ENCODE assay signal across 26 cellular contexts in the genomic region with DNA sequence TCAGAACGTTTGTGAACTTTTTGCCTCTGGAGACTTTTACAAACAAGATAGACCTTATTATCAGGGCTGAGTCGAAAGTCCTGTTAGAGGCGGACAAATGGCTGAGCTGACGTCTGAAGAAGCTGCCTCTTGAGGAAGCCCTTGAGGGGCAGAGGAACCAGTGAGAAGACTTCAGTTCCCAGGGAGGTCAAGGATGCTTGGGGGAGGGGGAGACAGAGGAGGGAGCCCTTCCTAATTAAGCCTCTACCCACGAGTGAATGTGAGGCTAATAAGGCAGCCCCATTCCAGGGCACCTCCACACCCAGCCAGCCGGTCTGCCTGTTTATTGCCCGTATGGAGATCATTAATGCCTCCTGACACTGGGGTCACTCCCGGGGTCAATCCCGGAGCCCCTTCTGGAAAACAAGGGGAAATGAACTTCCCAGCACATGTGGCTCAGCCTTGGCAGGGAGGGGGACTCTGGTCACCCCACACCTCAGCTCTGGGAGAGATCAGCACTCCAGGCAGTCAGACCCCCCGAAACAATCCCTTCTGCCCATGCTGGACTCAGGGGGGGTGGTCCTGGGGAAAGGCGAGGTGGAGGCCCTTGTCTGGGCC. TPM values are rescaled to one million over a fixed set of nuclear protein-coding genes. Genes with fewer than 3 reads are reported as not detected.
"Had no signal": no experiment of that assay in that cellular context is flagged by ENCODE, and none has a peak within 500 bp of the region (broad histone marks: within the 10 kb centered on the region; RNA-seq: fewer than 3 reads in every experiment).

No MANE protein-coding gene starts in this region.

- H3K4me1 ChIP-seq: body of pancreas, parathyroid adenoma, sigmoid colon, spleen had no signal

- H3K27ac Mint-ChIP-seq: activated CD4-positive, alpha-beta memory T cell treated with anti-CD3 and anti-CD28 coated beads for 36 hours; activated naive CD8-positive, alpha-beta T cell treated with anti-CD3 and anti-CD28 coated beads, Interleukin-2, amount 50 U/mL, for 24 hours; activated T-helper 1 cell treated with anti-CD3 and anti-CD28 coated beads, Interleukin-12 subunit alpha, Interleukin-12 subunit beta, Interleukin-2, Interleukin-4 antibody, amounts not matched to agents 30 ng/mL and 10 ng/mL and 1 ng/mL, durations not matched to agents 14 hours and 24 hours and 36 hours; immature natural killer cell; nephron had no signal

- H3K79me2 ChIP-seq: parathyroid adenoma had no signal

- DNase-seq: activated CD4-positive, alpha-beta memory T cell treated with anti-CD3 and anti-CD28 coated beads for 36 hours; activated CD4-positive, alpha-beta T cell treated with anti-CD3 and anti-CD28 coated beads for 48 hours; activated gamma-delta T cell; activated naive CD4-positive, alpha-beta T cell treated with anti-CD3 and anti-CD28 coated beads, Interleukin-2, amount 50 U/mL, for 16 hours; activated naive CD8-positive, alpha-beta T cell treated with anti-CD3 and anti-CD28 coated beads, Interleukin-2, amount 50 U/mL, for 24 hours; activated T-cell treated with anti-CD3 and anti-CD28 coated beads for 4 hours; anterior cingulate cortex; body of pancreas; cortex of kidney; immature natural killer cell; left ventricle myocardium superior; mammary epithelial cell; sigmoid colon; spleen; stimulated activated CD4-positive, alpha-beta T cell treated with anti-CD3 and anti-CD28 coated beads, Interleukin-4, amount 100 ng/mL, for 4 hours; stimulated activated naive CD8-positive, alpha-beta T cell treated with anti-CD3 and anti-CD28 coated beads, Interleukin-15, Interleukin-2, amounts not matched to agents 100 U/mL and 50 U/mL, for 24 hours; tibial artery had no signal

- H2AFZ ChIP-seq: parathyroid adenoma had no signal

- H3K36me3 Mint-ChIP-seq: immature natural killer cell had no signal

- H3K36me3 ChIP-seq: cardiac muscle cell, sigmoid colon, spleen, tibial artery had no signal

- H3K27me3 ChIP-seq: body of pancreas had no signal

- H3K4me3 Mint-ChIP-seq: activated CD4-positive, alpha-beta memory T cell treated with anti-CD3 and anti-CD28 coated beads for 36 hours; activated naive CD8-positive, alpha-beta T cell treated with anti-CD3 and anti-CD28 coated beads, Interleukin-2, amount 50 U/mL, for 24 hours; activated T-helper 1 cell treated with anti-CD3 and anti-CD28 coated beads, Interleukin-12 subunit alpha, Interleukin-12 subunit beta, Interleukin-2, Interleukin-4 antibody, amounts not matched to agents 30 ng/mL and 10 ng/mL and 1 ng/mL, durations not matched to agents 14 hours and 24 hours and 36 hours; immature natural killer cell; nephron had no signal

- H3K4me3 ChIP-seq: body of pancreas, cardiac muscle cell, sigmoid colon, spleen had no signal

- H3K9ac ChIP-seq: parathyroid adenoma had no signal

- H3K27ac ChIP-seq: body of pancreas, cardiac muscle cell, epithelial cell of prostate, parathyroid adenoma, sigmoid colon, spleen, tibial artery had no signal

- ATAC-seq: activated naive CD8-positive, alpha-beta T cell treated with anti-CD3 and anti-CD28 coated beads, Interleukin-2, amount 50 U/mL, for 24 hours; body of pancreas; left ventricle myocardium superior; stimulated activated naive CD8-positive, alpha-beta T cell treated with anti-CD3 and anti-CD28 coated beads, Interleukin-15, Interleukin-2, amounts not matched to agents 100 U/mL and 50 U/mL, for 24 hours had no signal

- H3K9me3 Mint-ChIP-seq: activated naive CD8-positive, alpha-beta T cell treated with anti-CD3 and anti-CD28 coated beads, Interleukin-2, amount 50 U/mL, for 24 hours had no signal

- H3K9me3 ChIP-seq: body of pancreas had no signal

- H3K4me1 Mint-ChIP-seq: immature natural killer cell, nephron had no signal

RNA-seq across cellular contexts. Expression of a gene that starts 9.2 kb away (rescaled TPM):
- total RNA-seq: activated CD4-positive, alpha-beta memory T cell treated with anti-CD3 and anti-CD28 coated beads for 36 hours; activated T-helper 1 cell treated with anti-CD3 and anti-CD28 coated beads, Interleukin-12 subunit alpha, Interleukin-12 subunit beta, Interleukin-2, Interleukin-4 antibody, amounts not matched to agents 30 ng/mL and 10 ng/mL and 1 ng/mL, durations not matched to agents 14 hours and 24 hours and 36 hours; body of pancreas; cerebellum; fibroblast of villous mesenchyme; glomerular endothelial cell; left ventricle myocardium superior; sigmoid colon; spleen; T-helper 2 cell treated with Interferon-gamma antibody and Interleukin-4, amounts not matched to agents 100 ng/mL and 5 ng/mL, for 36 hours had no signal
- polyA plus RNA-seq: immature natural killer cell, sigmoid colon, spleen had no signal

RNA-seq across cellular contexts. Expression of a gene that starts 43.3 kb away (rescaled TPM):
- total RNA-seq: activated T-helper 1 cell treated with anti-CD3 and anti-CD28 coated beads, Interleukin-12 subunit alpha, Interleukin-12 subunit beta, Interleukin-2, Interleukin-4 antibody, amounts not matched to agents 30 ng/mL and 10 ng/mL and 1 ng/mL, durations not matched to agents 14 hours and 24 hours and 36 hours; T-helper 2 cell treated with Interferon-gamma antibody and Interleukin-4, amounts not matched to agents 100 ng/mL and 5 ng/mL, for 36 hours had no signal
- polyA plus RNA-seq: immature natural killer cell, mammary epithelial cell had no signal
